20 cellular contexts compared by ENCODE assay signal in genomic region chr12:5068126-5068525, GRCh38. TPM values are rescaled to one million over a fixed set of nuclear protein-coding genes. Genes with fewer than 3 reads are reported as not detected.
DNase-seq lines count a peak whose midpoint lies in the region; ATAC-seq and TF ChIP-seq lines count a peak whose summit lies in the region.
"Had no signal": no experiment of that assay in that cellular context is flagged by ENCODE, and none has a peak within 500 bp of the region (broad histone marks: within the 10 kb centered on the region; RNA-seq: fewer than 3 reads in every experiment).

No MANE protein-coding gene starts in this region.

- peaks cover 28% of the 10 kb centered on the region for H3K4me1 Mint-ChIP-seq in progenitor cell of endocrine pancreas (ENCODE audit: low read depth)
- H3K4me1 Mint-ChIP-seq: CD4-positive, alpha-beta memory T cell had no signal

- no peak overlapping the region for H3K27ac ChIP-seq in OCI-LY3 (ENCODE audit: low read length)

- H3K79me2 ChIP-seq in OCI-LY3 (ENCODE audit: low read length), result no peaks in the 10 kb centered on the region

- H3K4me3 ChIP-seq in OCI-LY3 (ENCODE audit: low read length), result no peak overlapping the region
- H3K4me3 ChIP-seq: GM23338 had no signal

- no peaks in the 10 kb centered on the region for H3K36me3 ChIP-seq in OCI-LY3 (replicated peaks; ENCODE audit: low read depth, low read length)

- peaks cover 60% of the 10 kb centered on the region for H3K27me3 Mint-ChIP-seq in progenitor cell of endocrine pancreas

- DNase-seq in NCI-H69 (lab: John Stamatoyannopoulos, UW), result peak; percentile 21
- DNase-seq in progenitor cell of endocrine pancreas (ENCODE audit: low spot score, unreplicated experiment), result no peak
- no peak for DNase-seq in activated gamma-delta T cell (lab: John Stamatoyannopoulos, UW)
- DNase-seq in activated naive CD4-positive, alpha-beta T cell treated with anti-CD3 and anti-CD28 coated beads, Interleukin-2, amount 50 U/mL, for 16 hours, result no peak
- DNase-seq: C1 segment of cervical spinal cord; Calu3; CD4-positive, alpha-beta memory T cell; COR-L47; DMS53; DMS79 treated with DMSO at 0.1 percent for 48 hours; GF-D8; H9 had no signal

- TF ChIP-seq CTCF in OCI-LY3 (IDR thresholded peaks at IDR 0.05; ENCODE audit: low read depth, low read length) (no peak), progenitor cell of endocrine pancreas (IDR thresholded peaks at IDR 0.05; ENCODE audit: unreplicated experiment) (no peak)

- no peak overlapping the region for H3K9ac ChIP-seq in OCI-LY3 (ENCODE audit: low read length)

- H3K27ac Mint-ChIP-seq in progenitor cell of endocrine pancreas, result peak overlapping the region; percentile 38
- H3K27ac Mint-ChIP-seq: CD4-positive, alpha-beta memory T cell; GM23338; H9 had no signal

- no peaks in the 10 kb centered on the region for H3K36me3 Mint-ChIP-seq in progenitor cell of endocrine pancreas (ENCODE audit: insufficient read depth)
- H3K36me3 Mint-ChIP-seq: CD4-positive, alpha-beta memory T cell had no signal

- H3K9me3 Mint-ChIP-seq in progenitor cell of endocrine pancreas (ENCODE audit: low read depth), result no peaks in the 10 kb centered on the region
- H3K9me3 Mint-ChIP-seq: GM23338, H9 had no signal

- H4K20me1 ChIP-seq in OCI-LY3 (ENCODE audit: insufficient read depth, low read length), result 0 out of 2 replicates have a peak, but pooled peaks cover 6% of the 10 kb centered on the region

- no peak overlapping the region for H3K4me3 Mint-ChIP-seq in progenitor cell of endocrine pancreas (ENCODE audit: low read depth)
- H3K4me3 Mint-ChIP-seq: CD4-positive, alpha-beta memory T cell; GM23338; H9 had no signal

- peak overlapping the region; percentile 40 for H3K4me2 ChIP-seq in OCI-LY3 (ENCODE audit: low read length)
- H3K4me2 ChIP-seq: GM23338 had no signal

- H2AFZ ChIP-seq in OCI-LY3 (ENCODE audit: low read depth, low read length), result no peak overlapping the region
- H2AFZ ChIP-seq: GM23338 had no signal

- no peaks in the 10 kb centered on the region for H3K9me3 ChIP-seq in OCI-LY3 (ENCODE audit: insufficient read depth, low read length)

- ATAC-seq in HG03520 (IDR thresholded peaks at IDR 0.05; ENCODE audit: unreplicated experiment), result no peak
- ATAC-seq: GM23338, HCT116 had no signal

- peaks cover 89% of the 10 kb centered on the region for H3K27me3 ChIP-seq in OCI-LY3 (ENCODE audit: low read depth, low read length)

- H3K4me1 ChIP-seq in OCI-LY3 (ENCODE audit: low read length), result peaks cover 24% of the 10 kb centered on the region

RNA-seq across cellular contexts. Expression of gene KCNA5, which starts 24.4 kb away (rescaled TPM):
- total RNA-seq in progenitor cell of endocrine pancreas, result 0.58 and 0.72 TPM in 2 replicates
- total RNA-seq: A172; A673; Calu3; CD4-positive, alpha-beta memory T cell; Daoy; G401 had no signal
